9 cellular contexts compared by ENCODE assay signal in genomic region chr5:35924950-35925722, GRCh38. TPM values are rescaled to one million over a fixed set of nuclear protein-coding genes. Genes with fewer than 3 reads are reported as not detected.
DNase-seq lines count a peak whose midpoint lies in the region; ATAC-seq and TF ChIP-seq lines count a peak whose summit lies in the region.
"Had no signal": no experiment of that assay in that cellular context is flagged by ENCODE, and none has a peak within 500 bp of the region (broad histone marks: within the 10 kb centered on the region; RNA-seq: fewer than 3 reads in every experiment).

No MANE protein-coding gene starts in this region.

- ATAC-seq in HG03045 (IDR thresholded peaks at IDR 0.05; ENCODE audit: unreplicated experiment), result peak; percentile 55
- ATAC-seq in stimulated activated naive CD8-positive, alpha-beta T cell treated with anti-CD3 and anti-CD28 coated beads, Interleukin-15, amount 100 ng/mL, for 72 hours, result peak; percentile 90

- peaks cover 46% of the 10 kb centered on the region for H3K4me1 Mint-ChIP-seq in activated T-cell treated with anti-CD3 and anti-CD28 coated beads, Interleukin-2, amount 50 U/mL, for 24 hours (ENCODE audit: low read depth)
- H3K4me1 Mint-ChIP-seq in stimulated activated naive CD8-positive, alpha-beta T cell treated with anti-CD3 and anti-CD28 coated beads, Interleukin-15, amount 100 ng/mL, for 72 hours, result peaks cover 53% of the 10 kb centered on the region

- peak; percentile 96 for TF ChIP-seq RAD21 in neural cell (conservative IDR thresholded peaks at IDR 0.05)

- H3K9ac ChIP-seq in OCI-LY1 (ENCODE audit: low read length) (no peak overlapping the region), neural cell (ENCODE audit: low read length) (no peak overlapping the region)

- H3K27ac ChIP-seq in OCI-LY1 (ENCODE audit: low read depth, low read length, poor library complexity, severe bottlenecking) (peak overlapping the region; percentile 46), esophagus squamous epithelium (no peak overlapping the region), neural cell (ENCODE audit: low read length) (no peak overlapping the region)

- TF ChIP-seq CTCF in OCI-LY1 (IDR thresholded peaks at IDR 0.05; ENCODE audit: low read length), result peak; percentile 22; the same call in 1 of the 2 replicates
- TF ChIP-seq CTCF in esophagus squamous epithelium (IDR thresholded peaks at IDR 0.05), result peak; percentile 39 to 64 (median 55)
- TF ChIP-seq CTCF in neural cell (IDR thresholded peaks at IDR 0.05; ENCODE audit: poor library complexity, severe bottlenecking), result peak; percentile 93

- peak; percentile 75 for DNase-seq in SIG-M5 treated with dmso at 0.1 percent for 504 hours (lab: John Stamatoyannopoulos, UW; ENCODE audit: unreplicated experiment)
- no peak for DNase-seq in SIG-M5 (lab: John Stamatoyannopoulos, UW)
- peak; percentile 91 for DNase-seq in activated T-cell treated with anti-CD3 and anti-CD28 coated beads, Interleukin-2, amount 50 U/mL, for 24 hours
- no peak for DNase-seq in esophagus squamous epithelium (lab: John Stamatoyannopoulos, UW)
- DNase-seq in stimulated activated naive CD8-positive, alpha-beta T cell treated with anti-CD3 and anti-CD28 coated beads, Interleukin-15, amount 100 ng/mL, for 72 hours, result peak; percentile 85 to 90

- H3K36me3 Mint-ChIP-seq in activated T-cell treated with anti-CD3 and anti-CD28 coated beads, Interleukin-2, amount 50 U/mL, for 24 hours (ENCODE audit: low read depth), result no peaks in the 10 kb centered on the region

- H4K20me1 ChIP-seq in OCI-LY1 (ENCODE audit: insufficient read depth, low read length) (no peaks in the 10 kb centered on the region), neural cell (ENCODE audit: insufficient read depth) (no peaks in the 10 kb centered on the region)

- peaks cover 60% of the 10 kb centered on the region for H3K4me1 ChIP-seq in OCI-LY1 (ENCODE audit: insufficient read depth, low read length, severe bottlenecking)
- H3K4me1 ChIP-seq in esophagus squamous epithelium, result peaks cover 0 to 13% (median 0%) of the 10 kb centered on the region in 3 donors

- no peak overlapping the region for H2AFZ ChIP-seq in OCI-LY1 (ENCODE audit: low read length)
- no peak overlapping the region for H2AFZ ChIP-seq in neural cell (ENCODE audit: low read depth, low read length)

- no peak for TF ChIP-seq EP300 in neural cell (conservative IDR thresholded peaks at IDR 0.05; ENCODE audit: poor library complexity, severe bottlenecking)

- H3K27me3 ChIP-seq in OCI-LY1 (ENCODE audit: insufficient read depth, low read length), result no peaks in the 10 kb centered on the region; the same call in 1 of the 2 replicates
- peaks cover 0 to 60% (median 0%) of the 10 kb centered on the region in 4 donors for H3K27me3 ChIP-seq in esophagus squamous epithelium
- H3K27me3 ChIP-seq in neural cell (ENCODE audit: insufficient read depth, low read depth, low read length), result no peaks in the 10 kb centered on the region

- H3K4me3 ChIP-seq in OCI-LY1 (ENCODE audit: low read depth, low read length, poor library complexity, severe bottlenecking), result no peak overlapping the region
- no peak overlapping the region for H3K4me3 ChIP-seq in esophagus squamous epithelium
- H3K4me3 ChIP-seq in neural cell (ENCODE audit: low read length), result no peak overlapping the region

- H3K4me2 ChIP-seq in OCI-LY1 (ENCODE audit: low read length) (no peak overlapping the region), neural cell (ENCODE audit: low read length) (no peak overlapping the region)

- 9 to 11% methylated on average over 16 to 21 of the region's 21 CpGs for WGBS in esophagus squamous epithelium, 2 donors

- H3K9me2 ChIP-seq in OCI-LY1 (ENCODE audit: low read depth, low read length) (no peaks in the 10 kb centered on the region), neural cell (ENCODE audit: insufficient read depth, low read length) (no peaks in the 10 kb centered on the region)

- no peaks in the 10 kb centered on the region for H3F3A ChIP-seq in OCI-LY1 (ENCODE audit: insufficient read depth, low read length)
- no peaks in the 10 kb centered on the region for H3F3A ChIP-seq in neural cell (ENCODE audit: insufficient read depth, low read length, poor library complexity, severe bottlenecking)

- peak overlapping the region; percentile 92 for H3K27ac Mint-ChIP-seq in activated T-cell treated with anti-CD3 and anti-CD28 coated beads, Interleukin-2, amount 50 U/mL, for 24 hours
- peak overlapping the region; percentile 69 to 80 for H3K27ac Mint-ChIP-seq in stimulated activated naive CD8-positive, alpha-beta T cell treated with anti-CD3 and anti-CD28 coated beads, Interleukin-15, amount 100 ng/mL, for 72 hours

- H3K36me3 ChIP-seq in OCI-LY1 (ENCODE audit: insufficient read depth, low read length), result no peaks in the 10 kb centered on the region
- H3K36me3 ChIP-seq in esophagus squamous epithelium, result no peaks in the 10 kb centered on the region
- H3K36me3 ChIP-seq in neural cell (ENCODE audit: insufficient read depth, low read length), result no peaks in the 10 kb centered on the region

- peak overlapping the region; percentile 72 for H3K4me3 Mint-ChIP-seq in activated T-cell treated with anti-CD3 and anti-CD28 coated beads, Interleukin-2, amount 50 U/mL, for 24 hours
- H3K4me3 Mint-ChIP-seq in stimulated activated naive CD8-positive, alpha-beta T cell treated with anti-CD3 and anti-CD28 coated beads, Interleukin-15, amount 100 ng/mL, for 72 hours, result peak overlapping the region; percentile 79 to 82

- peaks cover 8% of the 10 kb centered on the region for H3K27me3 Mint-ChIP-seq in activated T-cell treated with anti-CD3 and anti-CD28 coated beads, Interleukin-2, amount 50 U/mL, for 24 hours
- peaks cover 8% of the 10 kb centered on the region for H3K27me3 Mint-ChIP-seq in stimulated activated naive CD8-positive, alpha-beta T cell treated with anti-CD3 and anti-CD28 coated beads, Interleukin-15, amount 100 ng/mL, for 72 hours

- no peaks in the 10 kb centered on the region for H3K79me2 ChIP-seq in OCI-LY1 (ENCODE audit: insufficient read depth, low read length)
- no peaks in the 10 kb centered on the region for H3K79me2 ChIP-seq in neural cell (replicated peaks; ENCODE audit: insufficient read depth, low read length)

- no peak for TF ChIP-seq POLR2A in esophagus squamous epithelium (IDR thresholded peaks at IDR 0.05)

- H3K9me3 ChIP-seq in OCI-LY1 (ENCODE audit: low read length) (peaks cover 1% of the 10 kb centered on the region; the same call in 1 of the 2 replicates), esophagus squamous epithelium (no peaks in the 10 kb centered on the region), neural cell (ENCODE audit: low read length) (no peaks in the 10 kb centered on the region)

- intact Hi-C loops in esophagus squamous epithelium (cut with DNase I), result loop anchor here (5.0 to 10.0 kb wide), 3 partner anchors 270 to 838 kb away; partner anchors contain the start of gene SPEF2

- no peaks in the 10 kb centered on the region for H3K9me3 Mint-ChIP-seq in activated T-cell treated with anti-CD3 and anti-CD28 coated beads, Interleukin-2, amount 50 U/mL, for 24 hours
- H3K9me3 Mint-ChIP-seq in stimulated activated naive CD8-positive, alpha-beta T cell treated with anti-CD3 and anti-CD28 coated beads, Interleukin-15, amount 100 ng/mL, for 72 hours, result peaks cover 4 to 5% of the 10 kb centered on the region in 2 donors

TF ChIP-seq in neural cell, 6 proteins besides CTCF, POLR2A, EP300 and RAD21:
- TF ChIP-seq POLR2AphosphoS5 (IDR thresholded peaks at IDR 0.05), result no peak
- peak; percentile 31 for TF ChIP-seq MXI1 (conservative IDR thresholded peaks at IDR 0.05; ENCODE audit: poor library complexity, severe bottlenecking)
- peak; percentile 97 for TF ChIP-seq SMC3 (conservative IDR thresholded peaks at IDR 0.05; ENCODE audit: poor library complexity)
- TF ChIP-seq EZH2 (IDR thresholded peaks at IDR 0.05; ENCODE audit: borderline replicate concordance, insufficient read depth, low read length, poor library complexity, severe bottlenecking), result no peak

RNA-seq across cellular contexts. Expression of gene CAPSL, which starts 13.3 kb away (rescaled TPM):
- not detected for total RNA-seq in esophagus squamous epithelium
- polyA plus RNA-seq in neural cell, result 2.3 TPM in 1 of 2 replicates, not detected in the other
- polyA minus RNA-seq in neural cell, result not detected in 2 replicates
- total RNA-seq: urinary bladder had no signal
- polyA plus RNA-seq: urinary bladder had no signal

Comparison
In these comparisons a context has a peak if more than half of its experiments do, and no peak if none do; other contexts are left out.
1. DNase-seq: peak in SIG-M5 treated with dmso at 0.1 percent for 504 hours (single experiment), activated T-cell treated with anti-CD3 and anti-CD28 coated beads, Interleukin-2, amount 50 U/mL, for 24 hours (single experiment) and stimulated activated naive CD8-positive, alpha-beta T cell treated with anti-CD3 and anti-CD28 coated beads, Interleukin-15, amount 100 ng/mL, for 72 hours (2 of 2); none in SIG-M5 (single experiment) and esophagus squamous epithelium (single experiment).
2. CTCF ChIP-seq: peak in every context shown above with its lines; median percentile 93 in neural cell; 55 in esophagus squamous epithelium; 22 in OCI-LY1.